Comparison of ENCODE assay signal across 1 cellular context in the genomic region with DNA sequence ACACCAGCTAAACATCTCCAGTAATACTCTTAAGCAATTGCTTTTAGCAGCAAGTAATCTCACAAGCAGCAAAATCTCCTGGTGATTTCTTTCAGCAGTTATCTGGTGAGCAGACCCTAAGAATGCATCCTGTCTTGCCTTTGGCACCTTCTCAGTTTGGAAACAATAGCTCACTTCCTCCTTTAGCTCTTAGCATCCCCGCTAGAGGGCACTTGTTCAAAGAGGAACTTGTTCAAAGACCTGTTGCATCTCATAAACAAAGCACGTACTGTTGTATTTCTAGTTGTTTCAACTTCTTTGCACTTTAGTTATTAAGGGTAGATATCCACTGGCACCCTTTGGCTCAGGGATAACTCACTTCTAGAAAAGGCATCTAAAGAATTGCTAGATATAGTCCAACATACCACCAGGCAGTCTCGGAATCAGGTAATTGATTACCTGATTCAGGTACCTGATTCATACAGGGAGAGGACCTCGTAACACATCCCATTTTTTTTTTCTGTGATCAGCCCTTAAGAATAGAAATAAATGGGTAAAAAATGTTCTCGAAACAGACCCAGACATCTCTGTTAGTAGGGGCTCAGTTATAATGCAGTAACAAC.
TF ChIP-seq lines count a peak whose summit lies in the region.

No MANE protein-coding gene starts in this region.

TF ChIP-seq in HepG2, 621 proteins besides CTCF, POLR2A, EP300 and RAD21 (continued from another document):
- TF ChIP-seq, protein P1, sequence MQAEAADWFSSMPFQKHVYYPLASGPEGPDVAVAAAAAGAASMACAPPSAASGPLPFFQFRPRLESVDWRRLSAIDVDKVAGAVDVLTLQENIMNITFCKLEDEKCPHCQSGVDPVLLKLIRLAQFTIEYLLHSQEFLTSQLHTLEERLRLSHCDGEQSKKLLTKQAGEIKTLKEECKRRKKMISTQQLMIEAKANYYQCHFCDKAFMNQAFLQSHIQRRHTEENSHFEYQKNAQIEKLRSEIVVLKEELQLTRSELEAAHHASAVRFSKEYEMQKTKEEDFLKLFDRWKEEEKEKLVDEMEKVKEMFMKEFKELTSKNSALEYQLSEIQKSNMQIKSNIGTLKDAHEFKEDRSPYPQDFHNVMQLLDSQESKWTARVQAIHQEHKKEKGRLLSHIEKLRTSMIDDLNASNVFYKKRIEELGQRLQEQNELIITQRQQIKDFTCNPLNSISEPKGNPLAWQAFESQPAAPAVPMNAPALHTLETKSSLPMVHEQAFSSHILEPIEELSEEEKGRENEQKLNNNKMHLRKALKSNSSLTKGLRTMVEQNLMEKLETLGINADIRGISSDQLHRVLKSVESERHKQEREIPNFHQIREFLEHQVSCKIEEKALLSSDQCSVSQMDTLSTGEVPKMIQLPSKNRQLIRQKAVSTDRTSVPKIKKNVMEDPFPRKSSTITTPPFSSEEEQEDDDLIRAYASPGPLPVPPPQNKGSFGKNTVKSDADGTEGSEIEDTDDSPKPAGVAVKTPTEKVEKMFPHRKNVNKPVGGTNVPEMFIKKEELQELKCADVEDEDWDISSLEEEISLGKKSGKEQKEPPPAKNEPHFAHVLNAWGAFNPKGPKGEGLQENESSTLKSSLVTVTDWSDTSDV (CRISPR knock-in tag; IDR thresholded peaks at IDR 0.05), result no peak
- no peak for TF ChIP-seq SOX13 (IDR thresholded peaks at IDR 0.05)
- peak in 1 of 2 experiments; percentile 12; a peak in 1 of 4 replicates for TF ChIP-seq SOX13 (CRISPR knock-in tag; conservative IDR thresholded peaks at IDR 0.05 in 1 of 2, IDR thresholded peaks at IDR 0.05 in 1 of 2)
- no peak for TF ChIP-seq HOXA7 (CRISPR knock-in tag; IDR thresholded peaks at IDR 0.05)
- peak; percentile 58 for TF ChIP-seq STAG1 (CRISPR knock-in tag; IDR thresholded peaks at IDR 0.05)
- no peak for TF ChIP-seq MIER2 (CRISPR knock-in tag; IDR thresholded peaks at IDR 0.05)
- no peak for TF ChIP-seq FOSL2 (CRISPR knock-in tag; IDR thresholded peaks at IDR 0.05)
- TF ChIP-seq ELF1 (CRISPR knock-in tag; IDR thresholded peaks at IDR 0.05), result peak; percentile 50; the same call in 1 of the 2 replicates
- no peak for TF ChIP-seq ZNF530 (CRISPR knock-in tag; IDR thresholded peaks at IDR 0.05; ENCODE audit: low read depth)
- no peak for TF ChIP-seq ZBTB42 (CRISPR knock-in tag; IDR thresholded peaks at IDR 0.05)
